ENCODE assay signal across 1 cellular context in the genomic region with DNA sequence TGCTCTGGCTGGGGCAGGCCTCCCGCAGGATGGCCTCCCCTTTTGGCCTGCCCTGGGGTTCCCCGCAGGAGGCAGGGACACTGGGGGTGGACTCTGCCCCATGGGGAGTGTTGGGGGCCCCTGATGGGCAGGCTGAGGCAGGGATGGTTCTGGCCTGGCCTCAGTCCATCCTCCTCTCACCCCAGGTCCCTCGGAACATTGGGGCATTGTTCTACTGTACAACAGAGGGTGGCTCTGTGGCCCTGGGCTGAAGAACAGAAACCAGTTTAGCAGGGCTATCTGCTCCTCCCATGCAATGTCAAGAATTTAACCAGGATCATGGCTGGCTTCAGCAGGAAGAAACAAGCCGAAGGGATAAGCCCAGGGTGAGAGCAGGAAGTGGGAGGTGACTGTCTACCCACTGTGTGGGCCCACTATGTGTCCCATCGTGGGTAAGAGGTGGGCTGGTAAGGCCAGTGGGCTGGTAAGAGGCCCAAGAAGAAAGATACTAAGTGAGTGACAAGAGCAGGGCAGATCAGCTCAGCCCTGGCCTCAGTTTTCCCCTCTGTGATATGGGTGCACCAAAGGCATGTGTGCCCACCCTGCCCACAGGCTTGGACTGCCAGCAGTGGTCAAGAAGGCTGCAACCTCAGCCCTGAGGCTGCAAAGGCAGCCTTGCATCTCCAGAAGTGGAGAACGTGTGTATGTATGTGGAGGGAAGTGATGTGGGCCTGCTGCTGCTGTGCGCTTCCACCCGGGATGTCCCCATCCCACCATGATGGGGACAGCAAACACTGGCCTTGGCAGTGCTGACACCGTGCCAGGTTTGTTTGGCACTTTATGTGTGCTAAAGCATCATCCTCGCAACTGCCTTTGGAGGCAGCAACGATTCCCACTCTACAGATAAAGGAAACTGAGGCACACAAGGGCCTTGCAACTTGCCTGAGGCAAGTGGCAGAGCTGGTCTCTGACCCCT.
TF ChIP-seq lines count a peak whose summit lies in the region.

No MANE protein-coding gene starts in this region.

TF ChIP-seq in HepG2, 621 proteins besides CTCF, POLR2A, EP300 and RAD21 (continued from another document and continues in another):
- TF ChIP-seq, protein P1, sequence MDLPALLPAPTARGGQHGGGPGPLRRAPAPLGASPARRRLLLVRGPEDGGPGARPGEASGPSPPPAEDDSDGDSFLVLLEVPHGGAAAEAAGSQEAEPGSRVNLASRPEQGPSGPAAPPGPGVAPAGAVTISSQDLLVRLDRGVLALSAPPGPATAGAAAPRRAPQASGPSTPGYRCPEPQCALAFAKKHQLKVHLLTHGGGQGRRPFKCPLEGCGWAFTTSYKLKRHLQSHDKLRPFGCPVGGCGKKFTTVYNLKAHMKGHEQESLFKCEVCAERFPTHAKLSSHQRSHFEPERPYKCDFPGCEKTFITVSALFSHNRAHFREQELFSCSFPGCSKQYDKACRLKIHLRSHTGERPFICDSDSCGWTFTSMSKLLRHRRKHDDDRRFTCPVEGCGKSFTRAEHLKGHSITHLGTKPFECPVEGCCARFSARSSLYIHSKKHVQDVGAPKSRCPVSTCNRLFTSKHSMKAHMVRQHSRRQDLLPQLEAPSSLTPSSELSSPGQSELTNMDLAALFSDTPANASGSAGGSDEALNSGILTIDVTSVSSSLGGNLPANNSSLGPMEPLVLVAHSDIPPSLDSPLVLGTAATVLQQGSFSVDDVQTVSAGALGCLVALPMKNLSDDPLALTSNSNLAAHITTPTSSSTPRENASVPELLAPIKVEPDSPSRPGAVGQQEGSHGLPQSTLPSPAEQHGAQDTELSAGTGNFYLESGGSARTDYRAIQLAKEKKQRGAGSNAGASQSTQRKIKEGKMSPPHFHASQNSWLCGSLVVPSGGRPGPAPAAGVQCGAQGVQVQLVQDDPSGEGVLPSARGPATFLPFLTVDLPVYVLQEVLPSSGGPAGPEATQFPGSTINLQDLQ (CRISPR knock-in tag; IDR thresholded peaks at IDR 0.05) = no peak
- TF ChIP-seq ZFYVE20 (CRISPR knock-in tag; IDR thresholded peaks at IDR 0.05; ENCODE audit: borderline replicate concordance, low read depth) (no peak), MTF2 (CRISPR knock-in tag; IDR thresholded peaks at IDR 0.05; ENCODE audit: borderline replicate concordance) (no peak), CREM (IDR thresholded peaks at IDR 0.05) (no peak; the same call in 1 of the 2 replicates), CREM (CRISPR knock-in tag; IDR thresholded peaks at IDR 0.05) (no peak), PHF8 (CRISPR knock-in tag; IDR thresholded peaks at IDR 0.05) (no peak), ZNF660 (CRISPR knock-in tag; IDR thresholded peaks at IDR 0.05; ENCODE audit: borderline replicate concordance, low read depth) (no peak), ZNF44 (CRISPR knock-in tag; IDR thresholded peaks at IDR 0.05) (no peak), ZNF230 (CRISPR knock-in tag; IDR thresholded peaks at IDR 0.05) (no peak), NR2C2 (CRISPR knock-in tag; IDR thresholded peaks at IDR 0.05; ENCODE audit: borderline replicate concordance) (no peak), MXI1 (IDR thresholded peaks at IDR 0.05; ENCODE audit: borderline replicate concordance, low read depth, low read length) (no peak), PCBP1 (IDR thresholded peaks at IDR 0.05; ENCODE audit: borderline replicate concordance, low read depth, low read length) (no peak), PHF21A (CRISPR knock-in tag; IDR thresholded peaks at IDR 0.05) (peak; percentile 65), NFE2 (CRISPR knock-in tag; IDR thresholded peaks at IDR 0.05) (no peak)
- TF ChIP-seq, protein P2, sequence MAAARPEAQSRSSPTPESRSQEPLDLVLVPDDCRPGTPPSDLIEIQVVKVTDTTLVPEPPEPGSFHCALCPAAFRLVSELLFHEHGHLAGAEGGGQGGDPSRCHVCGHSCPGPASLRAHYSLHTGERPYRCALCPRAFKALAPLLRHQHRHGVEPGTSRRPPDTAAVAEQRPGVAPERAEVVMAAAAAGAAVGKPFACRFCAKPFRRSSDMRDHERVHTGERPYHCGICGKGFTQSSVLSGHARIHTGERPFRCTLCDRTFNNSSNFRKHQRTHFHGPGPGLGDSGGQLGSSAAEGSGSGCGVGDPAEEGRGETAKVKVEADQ (CRISPR knock-in tag; IDR thresholded peaks at IDR 0.05; ENCODE audit: borderline replicate concordance) = no peak
- TF ChIP-seq, protein P3, sequence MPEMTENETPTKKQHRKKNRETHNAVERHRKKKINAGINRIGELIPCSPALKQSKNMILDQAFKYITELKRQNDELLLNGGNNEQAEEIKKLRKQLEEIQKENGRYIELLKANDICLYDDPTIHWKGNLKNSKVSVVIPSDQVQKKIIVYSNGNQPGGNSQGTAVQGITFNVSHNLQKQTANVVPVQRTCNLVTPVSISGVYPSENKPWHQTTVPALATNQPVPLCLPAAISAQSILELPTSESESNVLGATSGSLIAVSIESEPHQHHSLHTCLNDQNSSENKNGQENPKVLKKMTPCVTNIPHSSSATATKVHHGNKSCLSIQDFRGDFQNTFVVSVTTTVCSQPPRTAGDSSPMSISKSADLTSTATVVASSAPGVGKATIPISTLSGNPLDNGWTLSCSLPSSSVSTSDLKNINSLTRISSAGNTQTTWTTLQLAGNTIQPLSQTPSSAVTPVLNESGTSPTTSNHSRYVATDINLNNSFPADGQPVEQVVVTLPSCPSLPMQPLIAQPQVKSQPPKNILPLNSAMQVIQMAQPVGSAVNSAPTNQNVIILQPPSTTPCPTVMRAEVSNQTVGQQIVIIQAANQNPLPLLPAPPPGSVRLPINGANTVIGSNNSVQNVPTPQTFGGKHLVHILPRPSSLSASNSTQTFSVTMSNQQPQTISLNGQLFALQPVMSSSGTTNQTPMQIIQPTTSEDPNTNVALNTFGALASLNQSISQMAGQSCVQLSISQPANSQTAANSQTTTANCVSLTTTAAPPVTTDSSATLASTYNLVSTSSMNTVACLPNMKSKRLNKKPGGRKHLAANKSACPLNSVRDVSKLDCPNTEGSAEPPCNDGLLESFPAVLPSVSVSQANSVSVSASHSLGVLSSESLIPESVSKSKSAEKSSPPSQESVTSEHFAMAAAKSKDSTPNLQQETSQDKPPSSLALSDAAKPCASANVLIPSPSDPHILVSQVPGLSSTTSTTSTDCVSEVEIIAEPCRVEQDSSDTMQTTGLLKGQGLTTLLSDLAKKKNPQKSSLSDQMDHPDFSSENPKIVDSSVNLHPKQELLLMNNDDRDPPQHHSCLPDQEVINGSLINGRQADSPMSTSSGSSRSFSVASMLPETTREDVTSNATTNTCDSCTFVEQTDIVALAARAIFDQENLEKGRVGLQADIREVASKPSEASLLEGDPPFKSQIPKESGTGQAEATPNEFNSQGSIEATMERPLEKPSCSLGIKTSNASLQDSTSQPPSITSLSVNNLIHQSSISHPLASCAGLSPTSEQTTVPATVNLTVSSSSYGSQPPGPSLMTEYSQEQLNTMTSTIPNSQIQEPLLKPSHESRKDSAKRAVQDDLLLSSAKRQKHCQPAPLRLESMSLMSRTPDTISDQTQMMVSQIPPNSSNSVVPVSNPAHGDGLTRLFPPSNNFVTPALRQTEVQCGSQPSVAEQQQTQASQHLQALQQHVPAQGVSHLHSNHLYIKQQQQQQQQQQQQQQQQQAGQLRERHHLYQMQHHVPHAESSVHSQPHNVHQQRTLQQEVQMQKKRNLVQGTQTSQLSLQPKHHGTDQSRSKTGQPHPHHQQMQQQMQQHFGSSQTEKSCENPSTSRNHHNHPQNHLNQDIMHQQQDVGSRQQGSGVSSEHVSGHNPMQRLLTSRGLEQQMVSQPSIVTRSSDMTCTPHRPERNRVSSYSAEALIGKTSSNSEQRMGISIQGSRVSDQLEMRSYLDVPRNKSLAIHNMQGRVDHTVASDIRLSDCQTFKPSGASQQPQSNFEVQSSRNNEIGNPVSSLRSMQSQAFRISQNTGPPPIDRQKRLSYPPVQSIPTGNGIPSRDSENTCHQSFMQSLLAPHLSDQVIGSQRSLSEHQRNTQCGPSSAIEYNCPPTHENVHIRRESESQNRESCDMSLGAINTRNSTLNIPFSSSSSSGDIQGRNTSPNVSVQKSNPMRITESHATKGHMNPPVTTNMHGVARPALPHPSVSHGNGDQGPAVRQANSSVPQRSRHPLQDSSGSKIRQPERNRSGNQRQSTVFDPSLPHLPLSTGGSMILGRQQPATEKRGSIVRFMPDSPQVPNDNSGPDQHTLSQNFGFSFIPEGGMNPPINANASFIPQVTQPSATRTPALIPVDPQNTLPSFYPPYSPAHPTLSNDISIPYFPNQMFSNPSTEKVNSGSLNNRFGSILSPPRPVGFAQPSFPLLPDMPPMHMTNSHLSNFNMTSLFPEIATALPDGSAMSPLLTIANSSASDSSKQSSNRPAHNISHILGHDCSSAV (CRISPR knock-in tag; IDR thresholded peaks at IDR 0.05; ENCODE audit: borderline replicate concordance) = no peak
- TF ChIP-seq, protein P4, sequence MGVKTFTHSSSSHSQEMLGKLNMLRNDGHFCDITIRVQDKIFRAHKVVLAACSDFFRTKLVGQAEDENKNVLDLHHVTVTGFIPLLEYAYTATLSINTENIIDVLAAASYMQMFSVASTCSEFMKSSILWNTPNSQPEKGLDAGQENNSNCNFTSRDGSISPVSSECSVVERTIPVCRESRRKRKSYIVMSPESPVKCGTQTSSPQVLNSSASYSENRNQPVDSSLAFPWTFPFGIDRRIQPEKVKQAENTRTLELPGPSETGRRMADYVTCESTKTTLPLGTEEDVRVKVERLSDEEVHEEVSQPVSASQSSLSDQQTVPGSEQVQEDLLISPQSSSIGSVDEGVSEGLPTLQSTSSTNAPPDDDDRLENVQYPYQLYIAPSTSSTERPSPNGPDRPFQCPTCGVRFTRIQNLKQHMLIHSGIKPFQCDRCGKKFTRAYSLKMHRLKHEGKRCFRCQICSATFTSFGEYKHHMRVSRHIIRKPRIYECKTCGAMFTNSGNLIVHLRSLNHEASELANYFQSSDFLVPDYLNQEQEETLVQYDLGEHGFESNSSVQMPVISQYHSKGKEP (CRISPR knock-in tag; IDR thresholded peaks at IDR 0.05) = no peak
- TF ChIP-seq, protein P5, sequence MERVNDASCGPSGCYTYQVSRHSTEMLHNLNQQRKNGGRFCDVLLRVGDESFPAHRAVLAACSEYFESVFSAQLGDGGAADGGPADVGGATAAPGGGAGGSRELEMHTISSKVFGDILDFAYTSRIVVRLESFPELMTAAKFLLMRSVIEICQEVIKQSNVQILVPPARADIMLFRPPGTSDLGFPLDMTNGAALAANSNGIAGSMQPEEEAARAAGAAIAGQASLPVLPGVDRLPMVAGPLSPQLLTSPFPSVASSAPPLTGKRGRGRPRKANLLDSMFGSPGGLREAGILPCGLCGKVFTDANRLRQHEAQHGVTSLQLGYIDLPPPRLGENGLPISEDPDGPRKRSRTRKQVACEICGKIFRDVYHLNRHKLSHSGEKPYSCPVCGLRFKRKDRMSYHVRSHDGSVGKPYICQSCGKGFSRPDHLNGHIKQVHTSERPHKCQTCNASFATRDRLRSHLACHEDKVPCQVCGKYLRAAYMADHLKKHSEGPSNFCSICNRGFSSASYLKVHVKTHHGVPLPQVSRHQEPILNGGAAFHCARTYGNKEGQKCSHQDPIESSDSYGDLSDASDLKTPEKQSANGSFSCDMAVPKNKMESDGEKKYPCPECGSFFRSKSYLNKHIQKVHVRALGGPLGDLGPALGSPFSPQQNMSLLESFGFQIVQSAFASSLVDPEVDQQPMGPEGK (CRISPR knock-in tag; IDR thresholded peaks at IDR 0.05) = peak; percentile 92
- TF ChIP-seq, protein P6, sequence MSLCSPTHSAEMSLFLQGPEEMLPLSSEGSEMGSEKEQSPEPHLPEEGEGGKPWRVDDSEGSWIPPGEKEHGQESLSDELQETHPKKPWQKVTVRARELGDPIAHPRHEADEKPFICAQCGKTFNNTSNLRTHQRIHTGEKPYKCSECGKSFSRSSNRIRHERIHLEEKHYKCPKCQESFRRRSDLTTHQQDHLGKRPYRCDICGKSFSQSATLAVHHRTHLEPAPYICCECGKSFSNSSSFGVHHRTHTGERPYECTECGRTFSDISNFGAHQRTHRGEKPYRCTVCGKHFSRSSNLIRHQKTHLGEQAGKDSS (CRISPR knock-in tag; IDR thresholded peaks at IDR 0.05; ENCODE audit: borderline replicate concordance, low read depth) = no peak
- TF ChIP-seq, protein P7, sequence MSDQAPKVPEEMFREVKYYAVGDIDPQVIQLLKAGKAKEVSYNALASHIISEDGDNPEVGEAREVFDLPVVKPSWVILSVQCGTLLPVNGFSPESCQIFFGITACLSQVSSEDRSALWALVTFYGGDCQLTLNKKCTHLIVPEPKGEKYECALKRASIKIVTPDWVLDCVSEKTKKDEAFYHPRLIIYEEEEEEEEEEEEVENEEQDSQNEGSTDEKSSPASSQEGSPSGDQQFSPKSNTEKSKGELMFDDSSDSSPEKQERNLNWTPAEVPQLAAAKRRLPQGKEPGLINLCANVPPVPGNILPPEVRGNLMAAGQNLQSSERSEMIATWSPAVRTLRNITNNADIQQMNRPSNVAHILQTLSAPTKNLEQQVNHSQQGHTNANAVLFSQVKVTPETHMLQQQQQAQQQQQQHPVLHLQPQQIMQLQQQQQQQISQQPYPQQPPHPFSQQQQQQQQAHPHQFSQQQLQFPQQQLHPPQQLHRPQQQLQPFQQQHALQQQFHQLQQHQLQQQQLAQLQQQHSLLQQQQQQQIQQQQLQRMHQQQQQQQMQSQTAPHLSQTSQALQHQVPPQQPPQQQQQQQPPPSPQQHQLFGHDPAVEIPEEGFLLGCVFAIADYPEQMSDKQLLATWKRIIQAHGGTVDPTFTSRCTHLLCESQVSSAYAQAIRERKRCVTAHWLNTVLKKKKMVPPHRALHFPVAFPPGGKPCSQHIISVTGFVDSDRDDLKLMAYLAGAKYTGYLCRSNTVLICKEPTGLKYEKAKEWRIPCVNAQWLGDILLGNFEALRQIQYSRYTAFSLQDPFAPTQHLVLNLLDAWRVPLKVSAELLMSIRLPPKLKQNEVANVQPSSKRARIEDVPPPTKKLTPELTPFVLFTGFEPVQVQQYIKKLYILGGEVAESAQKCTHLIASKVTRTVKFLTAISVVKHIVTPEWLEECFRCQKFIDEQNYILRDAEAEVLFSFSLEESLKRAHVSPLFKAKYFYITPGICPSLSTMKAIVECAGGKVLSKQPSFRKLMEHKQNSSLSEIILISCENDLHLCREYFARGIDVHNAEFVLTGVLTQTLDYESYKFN (CRISPR knock-in tag; conservative IDR thresholded peaks at IDR 0.05) = peak; percentile 60
- TF ChIP-seq, protein P8, sequence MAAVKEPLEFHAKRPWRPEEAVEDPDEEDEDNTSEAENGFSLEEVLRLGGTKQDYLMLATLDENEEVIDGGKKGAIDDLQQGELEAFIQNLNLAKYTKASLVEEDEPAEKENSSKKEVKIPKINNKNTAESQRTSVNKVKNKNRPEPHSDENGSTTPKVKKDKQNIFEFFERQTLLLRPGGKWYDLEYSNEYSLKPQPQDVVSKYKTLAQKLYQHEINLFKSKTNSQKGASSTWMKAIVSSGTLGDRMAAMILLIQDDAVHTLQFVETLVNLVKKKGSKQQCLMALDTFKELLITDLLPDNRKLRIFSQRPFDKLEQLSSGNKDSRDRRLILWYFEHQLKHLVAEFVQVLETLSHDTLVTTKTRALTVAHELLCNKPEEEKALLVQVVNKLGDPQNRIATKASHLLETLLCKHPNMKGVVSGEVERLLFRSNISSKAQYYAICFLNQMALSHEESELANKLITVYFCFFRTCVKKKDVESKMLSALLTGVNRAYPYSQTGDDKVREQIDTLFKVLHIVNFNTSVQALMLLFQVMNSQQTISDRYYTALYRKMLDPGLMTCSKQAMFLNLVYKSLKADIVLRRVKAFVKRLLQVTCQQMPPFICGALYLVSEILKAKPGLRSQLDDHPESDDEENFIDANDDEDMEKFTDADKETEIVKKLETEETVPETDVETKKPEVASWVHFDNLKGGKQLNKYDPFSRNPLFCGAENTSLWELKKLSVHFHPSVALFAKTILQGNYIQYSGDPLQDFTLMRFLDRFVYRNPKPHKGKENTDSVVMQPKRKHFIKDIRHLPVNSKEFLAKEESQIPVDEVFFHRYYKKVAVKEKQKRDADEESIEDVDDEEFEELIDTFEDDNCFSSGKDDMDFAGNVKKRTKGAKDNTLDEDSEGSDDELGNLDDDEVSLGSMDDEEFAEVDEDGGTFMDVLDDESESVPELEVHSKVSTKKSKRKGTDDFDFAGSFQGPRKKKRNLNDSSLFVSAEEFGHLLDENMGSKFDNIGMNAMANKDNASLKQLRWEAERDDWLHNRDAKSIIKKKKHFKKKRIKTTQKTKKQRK (IDR thresholded peaks at IDR 0.05; ENCODE audit: low read length) = no peak
